9 cellular contexts compared by ENCODE assay signal in the genomic region with DNA sequence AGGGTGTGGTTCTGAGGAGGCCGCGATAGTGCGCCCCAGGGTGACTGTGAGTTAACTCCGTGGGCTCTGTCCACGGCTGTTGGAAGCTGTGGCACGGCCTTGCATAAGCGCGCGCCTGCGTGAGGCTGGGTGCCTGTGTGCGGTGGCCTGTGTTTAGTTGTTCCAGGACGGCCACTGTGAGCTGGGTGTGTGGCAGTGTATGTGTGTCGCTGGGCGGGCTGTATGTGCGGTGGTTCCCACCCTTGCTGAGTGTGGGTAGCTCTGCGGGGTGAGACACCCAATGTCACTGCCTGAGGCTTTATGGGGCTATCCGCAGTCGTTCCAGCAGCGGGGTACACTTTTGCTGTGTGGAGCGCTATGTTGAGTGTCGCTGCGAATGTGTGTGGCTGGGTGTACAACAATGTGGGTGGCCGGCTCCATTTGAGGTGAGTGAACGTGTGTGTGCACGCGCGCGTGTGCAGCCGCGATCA. TPM values are rescaled to one million over a fixed set of nuclear protein-coding genes. Genes with fewer than 3 reads are reported as not detected.
DNase-seq lines count a peak whose midpoint lies in the region; ATAC-seq lines count a peak whose summit lies in the region.
"Had no signal": no experiment of that assay in that cellular context is flagged by ENCODE, and none has a peak within 500 bp of the region (broad histone marks: within the 10 kb centered on the region; RNA-seq: fewer than 3 reads in every experiment).

No MANE protein-coding gene starts in this region.

- peak; percentile 14 for ATAC-seq in activated naive CD8-positive, alpha-beta T cell treated with anti-CD3 and anti-CD28 coated beads, Interleukin-2, amount 10 ng/mL, durations not matched to agents 7 days and 5 days (ENCODE audit: low read depth)
- ATAC-seq in right cardiac atrium (peak; percentile 0), GM18520 (IDR thresholded peaks at IDR 0.05; ENCODE audit: unreplicated experiment) (no peak), GM18502 (IDR thresholded peaks at IDR 0.05; ENCODE audit: poor library complexity, unreplicated experiment) (no peak), HG02588 (IDR thresholded peaks at IDR 0.05; ENCODE audit: unreplicated experiment) (no peak)

- H3K4me3 Mint-ChIP-seq in activated naive CD8-positive, alpha-beta T cell treated with anti-CD3 and anti-CD28 coated beads, Interleukin-2, amount 10 ng/mL, durations not matched to agents 7 days and 5 days: peak overlapping the region; percentile 80

- 10% methylated on average over 30 of the region's 30 CpGs for WGBS in right cardiac atrium

- peaks cover 69% of the 10 kb centered on the region for H3K4me1 Mint-ChIP-seq in activated naive CD8-positive, alpha-beta T cell treated with anti-CD3 and anti-CD28 coated beads, Interleukin-2, amount 10 ng/mL, durations not matched to agents 7 days and 5 days

- H3K4me1 ChIP-seq in ES-I3 (ENCODE audit: insufficient read depth, low read length) (peaks cover 25% of the 10 kb centered on the region), HUES48 (ENCODE audit: control insufficient read depth, insufficient read depth, low read length) (peaks cover 23% of the 10 kb centered on the region), right cardiac atrium (ENCODE audit: control insufficient read depth, insufficient read depth, low read length) (peaks cover 12% of the 10 kb centered on the region), skeletal muscle satellite cell (ENCODE audit: control insufficient read depth, insufficient read depth, low read length) (peaks cover 66% of the 10 kb centered on the region)

- H3K27ac Mint-ChIP-seq in activated naive CD8-positive, alpha-beta T cell treated with anti-CD3 and anti-CD28 coated beads, Interleukin-2, amount 10 ng/mL, durations not matched to agents 7 days and 5 days: peak overlapping the region; percentile 93

- H3K9ac ChIP-seq in ES-I3 (ENCODE audit: low read depth, low read length) (peak overlapping the region; percentile 32; the same call in 1 of the 2 replicates), HUES48 (ENCODE audit: low read depth, low read length) (no peak overlapping the region), skeletal muscle satellite cell (ENCODE audit: low read depth, low read length) (peak overlapping the region; percentile 19)

- intact Hi-C loops in right cardiac atrium (cut with DNase I): loop anchor here in 2 of 4 donors (10.0 kb wide), 2 partner anchors 144 to 214 kb away; a partner anchor contains a TSS

- H3K36me3 Mint-ChIP-seq in activated naive CD8-positive, alpha-beta T cell treated with anti-CD3 and anti-CD28 coated beads, Interleukin-2, amount 10 ng/mL, durations not matched to agents 7 days and 5 days: peaks cover 11% of the 10 kb centered on the region

- POLR2A ChIA-PET in activated naive CD8-positive, alpha-beta T cell treated with anti-CD3 and anti-CD28 coated beads, Interleukin-2, amount 10 ng/mL, durations not matched to agents 7 days and 5 days (lab: Charles Lee): interaction anchor here (0.6 to 7.7 kb wide), 16 partner anchors 10 to 437 kb away, joined by 3 to 103 read pairs (median 4); a partner anchor contains a TSS

- H3K27me3 Mint-ChIP-seq in activated naive CD8-positive, alpha-beta T cell treated with anti-CD3 and anti-CD28 coated beads, Interleukin-2, amount 10 ng/mL, durations not matched to agents 7 days and 5 days: no peaks in the 10 kb centered on the region

- peaks cover 27% of the 10 kb centered on the region for H3K27me3 ChIP-seq in HUES48 (ENCODE audit: control insufficient read depth, insufficient read depth, low read length)
- H3K27me3 ChIP-seq in right cardiac atrium (ENCODE audit: control insufficient read depth, insufficient read depth): no peaks in the 10 kb centered on the region
- no peaks in the 10 kb centered on the region for H3K27me3 ChIP-seq in skeletal muscle satellite cell (ENCODE audit: control insufficient read depth, insufficient read depth, low read length)

- no peaks in the 10 kb centered on the region for H3K9me3 ChIP-seq in ES-I3 (ENCODE audit: control insufficient read depth, insufficient read depth, low read length)
- no peaks in the 10 kb centered on the region for H3K9me3 ChIP-seq in HUES48 (ENCODE audit: control insufficient read depth, insufficient read depth, low read length)
- no peaks in the 10 kb centered on the region for H3K9me3 ChIP-seq in right cardiac atrium (ENCODE audit: control insufficient read depth, low read length)
- H3K9me3 ChIP-seq in skeletal muscle satellite cell (replicated peaks; ENCODE audit: low read length): no peaks in the 10 kb centered on the region

- DNase-seq in activated naive CD8-positive, alpha-beta T cell treated with anti-CD3 and anti-CD28 coated beads, Interleukin-2, amount 10 ng/mL, durations not matched to agents 7 days and 5 days: no peak
- DNase-seq in right cardiac atrium: peak; percentile 64 to 86 (median 84)

- H3K4me2 ChIP-seq in skeletal muscle satellite cell (ENCODE audit: low read length): peak overlapping the region; percentile 98

- H3K4me3 ChIP-seq in HUES48 (ENCODE audit: low read depth, low read length) (peak overlapping the region; percentile 47), right cardiac atrium (ENCODE audit: low read length) (peak overlapping the region; percentile 69), skeletal muscle satellite cell (ENCODE audit: low read length) (peak overlapping the region; percentile 87)

- H3K36me3 ChIP-seq in ES-I3 (ENCODE audit: insufficient read depth, low read length) (no peaks in the 10 kb centered on the region), HUES48 (ENCODE audit: control insufficient read depth, insufficient read depth, low read length) (no peaks in the 10 kb centered on the region), skeletal muscle satellite cell (ENCODE audit: insufficient read depth, low read length) (no peaks in the 10 kb centered on the region)

- H3K27ac ChIP-seq in HUES48 (ENCODE audit: low read depth, low read length) (no peak overlapping the region), right cardiac atrium (ENCODE audit: low read length) (peak overlapping the region; percentile 62)

- no peaks in the 10 kb centered on the region for H3K9me3 Mint-ChIP-seq in activated naive CD8-positive, alpha-beta T cell treated with anti-CD3 and anti-CD28 coated beads, Interleukin-2, amount 10 ng/mL, durations not matched to agents 7 days and 5 days

RNA-seq across cellular contexts. Expression of a gene that starts 0.4 kb away (rescaled TPM):
- total RNA-seq in activated naive CD8-positive, alpha-beta T cell treated with anti-CD3 and anti-CD28 coated beads, Interleukin-2, amount 10 ng/mL, durations not matched to agents 7 days and 5 days: 100 to 1,000 TPM; 152 to 158 TPM
- 10 to 100 TPM; 32.7 to 40.0 (median 37.8) TPM for total RNA-seq in right cardiac atrium
- 36.2 TPM for polyA plus RNA-seq in right cardiac atrium
- 72.2 and 73.2 TPM in 2 replicates for total RNA-seq in skeletal muscle satellite cell (2012; rRNA removed)

RNA-seq across cellular contexts. Expression of a gene that starts 19.2 kb away (rescaled TPM):
- 10 to 100 TPM; 39.6 to 43.4 TPM for total RNA-seq in activated naive CD8-positive, alpha-beta T cell treated with anti-CD3 and anti-CD28 coated beads, Interleukin-2, amount 10 ng/mL, durations not matched to agents 7 days and 5 days
- total RNA-seq in right cardiac atrium: 10 to 100 TPM; 36.9 to 55.4 (median 45.3) TPM
- polyA plus RNA-seq in right cardiac atrium: 50.7 TPM
- 2.0 and 5.1 TPM in 2 replicates for total RNA-seq in skeletal muscle satellite cell (2012; rRNA removed)

RNA-seq across cellular contexts. Expression of a gene that starts 21.3 kb away (rescaled TPM):
- 1 to 10 TPM; 1.2 to 1.6 TPM for total RNA-seq in activated naive CD8-positive, alpha-beta T cell treated with anti-CD3 and anti-CD28 coated beads, Interleukin-2, amount 10 ng/mL, durations not matched to agents 7 days and 5 days
- total RNA-seq in right cardiac atrium: 1 to 10 TPM; 3.1 to 4.3 (median 3.7) TPM
- 1.5 TPM for polyA plus RNA-seq in right cardiac atrium
- total RNA-seq in skeletal muscle satellite cell (2012; rRNA removed): not detected in 2 replicates
- total RNA-seq: SK-MEL-5 had no signal

RNA-seq across cellular contexts. Expression of a gene that starts 32.8 kb away (rescaled TPM):
- under 1 TPM; 0.34 to 0.75 TPM for total RNA-seq in activated naive CD8-positive, alpha-beta T cell treated with anti-CD3 and anti-CD28 coated beads, Interleukin-2, amount 10 ng/mL, durations not matched to agents 7 days and 5 days
- under 1 TPM in 3 of 4 donors, not detected in 1; 0.50 to 0.60 (median 0.53) TPM for total RNA-seq in right cardiac atrium
- 0.25 TPM for polyA plus RNA-seq in right cardiac atrium
- total RNA-seq in skeletal muscle satellite cell (2012; rRNA removed): 11.1 and 73.8 TPM in 2 replicates

Comparison
In these comparisons a context has a peak if more than half of its experiments do, and no peak if none do; other contexts are left out.
1. ATAC-seq: peak in activated naive CD8-positive, alpha-beta T cell treated with anti-CD3 and anti-CD28 coated beads, Interleukin-2, amount 10 ng/mL, durations not matched to agents 7 days and 5 days (single experiment) and right cardiac atrium (2 of 2); none in GM18520 (single experiment), GM18502 (single experiment) and HG02588 (single experiment).
2. Peak in every context shown above with its lines, with median percentiles within 50 percentile points of each other: H3K4me3 ChIP-seq.